1 cellular context compared by ENCODE assay signal in the genomic region with DNA sequence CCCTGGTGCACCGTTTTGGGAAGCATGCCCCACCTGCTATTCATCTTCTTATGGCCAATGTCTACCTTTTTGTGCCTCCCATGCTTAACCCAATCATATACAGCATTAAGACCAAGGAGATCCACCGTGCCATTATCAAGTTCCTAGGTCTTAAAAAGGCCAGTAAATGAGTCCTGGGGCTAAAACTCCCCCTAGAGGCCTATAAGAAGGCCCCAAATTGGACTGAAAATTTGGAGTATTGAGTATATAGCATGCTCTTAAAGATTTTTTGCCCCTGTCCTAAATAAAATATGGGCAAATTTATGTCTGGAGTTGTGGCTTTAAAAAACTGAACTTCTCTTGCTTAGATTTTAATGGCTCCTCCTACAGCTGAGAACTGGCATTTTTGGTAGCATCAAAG.
TF ChIP-seq lines count a peak whose summit lies in the region.

No MANE protein-coding gene starts in this region.

TF ChIP-seq in K562, 482 proteins besides CTCF, POLR2A, EP300 and RAD21:
- TF ChIP-seq SLC30A9 (CRISPR knock-in tag; IDR thresholded peaks at IDR 0.05) (no peak), FOXK1 (CRISPR knock-in tag; IDR thresholded peaks at IDR 0.05; ENCODE audit: borderline replicate concordance) (no peak)
